ENCODE assay signal across 1 cellular context in genomic region chr16:4663756-4664465, GRCh38.
TF ChIP-seq lines count a peak whose summit lies in the region.

No MANE protein-coding gene starts in this region.

TF ChIP-seq in HepG2, 621 proteins besides CTCF, POLR2A, EP300 and RAD21 (continued from another document):
- TF ChIP-seq NONO (IDR thresholded peaks at IDR 0.05) (no peak), NONO (CRISPR knock-in tag; conservative IDR thresholded peaks at IDR 0.05) (peak; percentile 89), GTF3A (CRISPR knock-in tag; conservative IDR thresholded peaks at IDR 0.05) (no peak), HNRNPH1 (optimal IDR thresholded peaks at IDR 0.05; ENCODE audit: low read depth, low read length) (no peak), ZNF251 (CRISPR knock-in tag; IDR thresholded peaks at IDR 0.05) (no peak; the same call in 1 of the 2 replicates), SP5 (CRISPR knock-in tag; IDR thresholded peaks at IDR 0.05; ENCODE audit: borderline replicate concordance, low read depth) (0 out of 2 replicates have a peak, but pooled peaks have one; percentile 27), BRCA1 (CRISPR knock-in tag; IDR thresholded peaks at IDR 0.05) (peak; percentile 87; the same call in 1 of the 2 replicates), NCOA1 (CRISPR knock-in tag; IDR thresholded peaks at IDR 0.05) (no peak), GMEB2 (CRISPR knock-in tag; IDR thresholded peaks at IDR 0.05; ENCODE audit: low read depth) (no peak; the same call in 1 of the 2 replicates), ZBTB26 (CRISPR knock-in tag; IDR thresholded peaks at IDR 0.05; ENCODE audit: borderline replicate concordance) (peak; percentile 90), SIN3B (IDR thresholded peaks at IDR 0.05; ENCODE audit: low read length) (no peak), ESRRA (CRISPR knock-in tag; IDR thresholded peaks at IDR 0.05; ENCODE audit: low read depth) (peak; percentile 86), ZNF773 (CRISPR knock-in tag; IDR thresholded peaks at IDR 0.05; ENCODE audit: borderline replicate concordance) (peak; percentile 84; the same call in 1 of the 2 replicates), ZNF549 (CRISPR knock-in tag; IDR thresholded peaks at IDR 0.05) (0 out of 2 replicates have a peak, but pooled peaks have one; percentile 17), EHMT2 (IDR thresholded peaks at IDR 0.05; ENCODE audit: borderline replicate concordance, low read depth, low read length) (peak; percentile 49; the same call in 1 of the 2 replicates), BORCS8-MEF2B (CRISPR knock-in tag; IDR thresholded peaks at IDR 0.05) (peak; percentile 97), ZNF768 (CRISPR knock-in tag; IDR thresholded peaks at IDR 0.05) (peak; percentile 76; the same call in 1 of the 2 replicates), SIN3A (IDR thresholded peaks at IDR 0.05; ENCODE audit: borderline replicate concordance, low read depth, low read length) (peak; percentile 75; the same call in 1 of the 2 replicates), ZNF562 (CRISPR knock-in tag; IDR thresholded peaks at IDR 0.05; ENCODE audit: borderline replicate concordance) (no peak), EZH2 (conservative IDR thresholded peaks at IDR 0.05; ENCODE audit: low read depth, low read length) (no peak), TSC22D2 (CRISPR knock-in tag; IDR thresholded peaks at IDR 0.05; ENCODE audit: borderline replicate concordance) (peak; percentile 80), HCFC1 (IDR thresholded peaks at IDR 0.05; ENCODE audit: low read depth, low read length) (no peak), ZNF510 (CRISPR knock-in tag; IDR thresholded peaks at IDR 0.05; ENCODE audit: low read depth) (peak; percentile 32; the same call in 1 of the 2 replicates), ZNF589 (CRISPR knock-in tag; conservative IDR thresholded peaks at IDR 0.05) (no peak; the same call in 1 of the 2 replicates), ZNF839 (CRISPR knock-in tag; IDR thresholded peaks at IDR 0.05; ENCODE audit: borderline replicate concordance) (no peak; the same call in 1 of the 2 replicates), NFE2L1 (CRISPR knock-in tag; IDR thresholded peaks at IDR 0.05; ENCODE audit: borderline replicate concordance) (peak; percentile 73; the same call in 1 of the 2 replicates), ZNF337 (CRISPR knock-in tag; IDR thresholded peaks at IDR 0.05; ENCODE audit: borderline replicate concordance, low read depth) (peak; percentile 24; the same call in 1 of the 2 replicates), FIP1L1 (IDR thresholded peaks at IDR 0.05; ENCODE audit: borderline replicate concordance, insufficient read depth, low read depth, low read length) (no peak), NFE2L2 (IDR thresholded peaks at IDR 0.05; ENCODE audit: low read length) (no peak), MED8 (CRISPR knock-in tag; IDR thresholded peaks at IDR 0.05; ENCODE audit: insufficient replicate concordance) (peak; percentile 86), ZNF713 (CRISPR knock-in tag; IDR thresholded peaks at IDR 0.05) (no peak), ZNF790 (CRISPR knock-in tag; IDR thresholded peaks at IDR 0.05; ENCODE audit: borderline replicate concordance) (peak; percentile 72; the same call in 1 of the 2 replicates), GATA4 (IDR thresholded peaks at IDR 0.05; ENCODE audit: borderline replicate concordance, low read depth) (no peak), AKNA (CRISPR knock-in tag; IDR thresholded peaks at IDR 0.05; ENCODE audit: borderline replicate concordance) (no peak), IRF1 (CRISPR knock-in tag; IDR thresholded peaks at IDR 0.05; ENCODE audit: low read depth) (0 out of 2 replicates have a peak, but pooled peaks have one; percentile 15), HHEX (CRISPR knock-in tag; IDR thresholded peaks at IDR 0.05) (no peak), HIVEP1 (CRISPR knock-in tag; IDR thresholded peaks at IDR 0.05) (peak; percentile 93), SSRP1 (CRISPR knock-in tag; IDR thresholded peaks at IDR 0.05) (no peak), ZFAT (CRISPR knock-in tag; conservative IDR thresholded peaks at IDR 0.05) (no peak; the same call in 1 of the 2 replicates), TBX3 (IDR thresholded peaks at IDR 0.05; ENCODE audit: borderline replicate concordance) (peak; percentile 52; the same call in 1 of the 2 replicates), AKAP8 (CRISPR knock-in tag; IDR thresholded peaks at IDR 0.05) (no peak), SNRNP70 (IDR thresholded peaks at IDR 0.05; ENCODE audit: low read depth, low read length) (no peak), POLR2G (IDR thresholded peaks at IDR 0.05; ENCODE audit: low read depth, low read length) (peak; percentile 70), ZNF577 (CRISPR knock-in tag; IDR thresholded peaks at IDR 0.05; ENCODE audit: borderline replicate concordance, low read depth) (no peak), SALL1 (CRISPR knock-in tag; IDR thresholded peaks at IDR 0.05) (peak; percentile 92), KMT2A (CRISPR knock-in tag; IDR thresholded peaks at IDR 0.05) (peak; percentile 75)
- TF ChIP-seq, protein P1, sequence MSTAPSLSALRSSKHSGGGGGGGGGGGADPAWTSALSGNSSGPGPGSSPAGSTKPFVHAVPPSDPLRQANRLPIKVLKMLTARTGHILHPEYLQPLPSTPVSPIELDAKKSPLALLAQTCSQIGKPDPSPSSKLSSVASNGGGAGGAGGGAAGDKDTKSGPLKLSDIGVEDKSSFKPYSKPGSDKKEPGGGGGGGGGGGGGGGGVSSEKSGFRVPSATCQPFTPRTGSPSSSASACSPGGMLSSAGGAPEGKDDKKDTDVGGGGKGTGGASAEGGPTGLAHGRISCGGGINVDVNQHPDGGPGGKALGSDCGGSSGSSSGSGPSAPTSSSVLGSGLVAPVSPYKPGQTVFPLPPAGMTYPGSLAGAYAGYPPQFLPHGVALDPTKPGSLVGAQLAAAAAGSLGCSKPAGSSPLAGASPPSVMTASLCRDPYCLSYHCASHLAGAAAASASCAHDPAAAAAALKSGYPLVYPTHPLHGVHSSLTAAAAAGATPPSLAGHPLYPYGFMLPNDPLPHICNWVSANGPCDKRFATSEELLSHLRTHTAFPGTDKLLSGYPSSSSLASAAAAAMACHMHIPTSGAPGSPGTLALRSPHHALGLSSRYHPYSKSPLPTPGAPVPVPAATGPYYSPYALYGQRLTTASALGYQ (CRISPR knock-in tag; IDR thresholded peaks at IDR 0.05): peak; percentile 86
- TF ChIP-seq, protein P2, sequence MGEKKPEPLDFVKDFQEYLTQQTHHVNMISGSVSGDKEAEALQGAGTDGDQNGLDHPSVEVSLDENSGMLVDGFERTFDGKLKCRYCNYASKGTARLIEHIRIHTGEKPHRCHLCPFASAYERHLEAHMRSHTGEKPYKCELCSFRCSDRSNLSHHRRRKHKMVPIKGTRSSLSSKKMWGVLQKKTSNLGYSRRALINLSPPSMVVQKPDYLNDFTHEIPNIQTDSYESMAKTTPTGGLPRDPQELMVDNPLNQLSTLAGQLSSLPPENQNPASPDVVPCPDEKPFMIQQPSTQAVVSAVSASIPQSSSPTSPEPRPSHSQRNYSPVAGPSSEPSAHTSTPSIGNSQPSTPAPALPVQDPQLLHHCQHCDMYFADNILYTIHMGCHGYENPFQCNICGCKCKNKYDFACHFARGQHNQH (CRISPR knock-in tag; IDR thresholded peaks at IDR 0.05): peak; percentile 93
- TF ChIP-seq, protein P3, sequence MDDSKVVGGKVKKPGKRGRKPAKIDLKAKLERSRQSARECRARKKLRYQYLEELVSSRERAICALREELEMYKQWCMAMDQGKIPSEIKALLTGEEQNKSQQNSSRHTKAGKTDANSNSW (CRISPR knock-in tag; IDR thresholded peaks at IDR 0.05; ENCODE audit: borderline replicate concordance): peak; percentile 97; the same call in 1 of the 2 replicates
- TF ChIP-seq, protein P4, sequence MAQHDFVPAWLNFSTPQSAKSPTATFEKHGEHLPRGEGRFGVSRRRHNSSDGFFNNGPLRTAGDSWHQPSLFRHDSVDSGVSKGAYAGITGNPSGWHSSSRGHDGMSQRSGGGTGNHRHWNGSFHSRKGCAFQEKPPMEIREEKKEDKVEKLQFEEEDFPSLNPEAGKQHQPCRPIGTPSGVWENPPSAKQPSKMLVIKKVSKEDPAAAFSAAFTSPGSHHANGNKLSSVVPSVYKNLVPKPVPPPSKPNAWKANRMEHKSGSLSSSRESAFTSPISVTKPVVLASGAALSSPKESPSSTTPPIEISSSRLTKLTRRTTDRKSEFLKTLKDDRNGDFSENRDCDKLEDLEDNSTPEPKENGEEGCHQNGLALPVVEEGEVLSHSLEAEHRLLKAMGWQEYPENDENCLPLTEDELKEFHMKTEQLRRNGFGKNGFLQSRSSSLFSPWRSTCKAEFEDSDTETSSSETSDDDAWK (CRISPR knock-in tag; IDR thresholded peaks at IDR 0.05): no peak
- TF ChIP-seq, protein P5, sequence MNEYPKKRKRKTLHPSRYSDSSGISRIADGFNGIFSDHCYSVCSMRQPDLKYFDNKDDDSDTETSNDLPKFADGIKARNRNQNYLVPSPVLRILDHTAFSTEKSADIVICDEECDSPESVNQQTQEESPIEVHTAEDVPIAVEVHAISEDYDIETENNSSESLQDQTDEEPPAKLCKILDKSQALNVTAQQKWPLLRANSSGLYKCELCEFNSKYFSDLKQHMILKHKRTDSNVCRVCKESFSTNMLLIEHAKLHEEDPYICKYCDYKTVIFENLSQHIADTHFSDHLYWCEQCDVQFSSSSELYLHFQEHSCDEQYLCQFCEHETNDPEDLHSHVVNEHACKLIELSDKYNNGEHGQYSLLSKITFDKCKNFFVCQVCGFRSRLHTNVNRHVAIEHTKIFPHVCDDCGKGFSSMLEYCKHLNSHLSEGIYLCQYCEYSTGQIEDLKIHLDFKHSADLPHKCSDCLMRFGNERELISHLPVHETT (CRISPR knock-in tag; conservative IDR thresholded peaks at IDR 0.05): peak; percentile 83; the same call in 1 of the 2 replicates
- TF ChIP-seq, protein P6, sequence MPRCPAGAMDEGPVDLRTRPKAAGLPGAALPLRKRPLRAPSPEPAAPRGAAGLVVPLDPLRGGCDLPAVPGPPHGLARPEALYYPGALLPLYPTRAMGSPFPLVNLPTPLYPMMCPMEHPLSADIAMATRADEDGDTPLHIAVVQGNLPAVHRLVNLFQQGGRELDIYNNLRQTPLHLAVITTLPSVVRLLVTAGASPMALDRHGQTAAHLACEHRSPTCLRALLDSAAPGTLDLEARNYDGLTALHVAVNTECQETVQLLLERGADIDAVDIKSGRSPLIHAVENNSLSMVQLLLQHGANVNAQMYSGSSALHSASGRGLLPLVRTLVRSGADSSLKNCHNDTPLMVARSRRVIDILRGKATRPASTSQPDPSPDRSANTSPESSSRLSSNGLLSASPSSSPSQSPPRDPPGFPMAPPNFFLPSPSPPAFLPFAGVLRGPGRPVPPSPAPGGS (CRISPR knock-in tag; IDR thresholded peaks at IDR 0.05): peak; percentile 98
